Comparison of ENCODE assay signal across 8 cellular contexts in the genomic region with DNA sequence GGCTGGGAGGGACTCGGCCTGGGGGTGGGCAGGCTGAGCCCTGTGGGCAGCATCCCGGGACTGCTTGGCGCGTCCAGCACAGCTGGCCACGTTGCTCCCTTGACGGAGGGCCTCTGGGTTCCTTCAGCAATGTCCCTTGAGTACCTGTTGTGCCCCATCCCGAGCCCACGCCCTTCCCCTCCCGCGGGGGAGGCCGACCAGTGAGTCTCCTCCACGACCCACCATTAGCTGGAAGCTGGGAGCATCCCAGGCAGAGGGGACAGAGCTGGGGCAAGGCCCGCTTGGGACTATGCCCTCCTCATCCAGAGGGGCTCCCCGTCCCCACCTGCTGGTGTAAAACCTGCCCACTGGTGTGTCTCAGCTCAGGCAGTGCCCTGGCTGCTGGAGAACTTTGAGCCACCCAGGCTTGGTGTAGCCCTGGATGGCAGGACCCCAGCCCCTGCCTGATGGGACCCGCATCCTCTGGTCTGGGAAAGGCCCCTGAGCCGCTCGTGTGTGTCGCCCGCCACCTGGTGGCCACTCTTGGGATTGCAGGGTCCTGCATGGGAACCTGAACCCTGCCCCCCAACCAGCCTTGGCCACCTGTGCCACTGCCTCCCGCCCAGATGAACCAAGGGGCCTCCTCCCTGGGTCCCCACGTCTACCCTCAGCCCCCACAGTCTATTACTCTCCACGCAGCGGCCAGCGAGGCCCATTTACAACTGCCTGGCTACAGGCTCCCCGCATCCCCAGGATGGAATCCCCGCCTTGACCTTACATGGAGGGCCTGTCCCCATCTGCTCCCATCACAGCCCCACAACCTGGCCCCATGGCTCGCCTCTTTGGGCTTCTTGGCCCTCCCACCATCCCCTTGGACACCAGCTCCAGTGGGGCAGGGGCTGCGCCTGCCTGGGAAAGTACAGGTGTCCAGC. TPM values are rescaled to one million over a fixed set of nuclear protein-coding genes. Genes with fewer than 3 reads are reported as not detected.
DNase-seq lines count a peak whose midpoint lies in the region; ATAC-seq and TF ChIP-seq lines count a peak whose summit lies in the region.

No MANE protein-coding gene starts in this region.

- intact Hi-C loops in left colon (cut with DNase I, micrococcal nuclease): loop anchor here (5.0 kb wide), 1 partner anchor 38 kb away; no protein-coding TSS in a partner anchor

- peak; percentile 97 for TF ChIP-seq CTCF in GM12864 (IDR thresholded peaks at IDR 0.05; ENCODE audit: low read depth, low read length, missing control alignments)
- TF ChIP-seq CTCF in cardiac fibroblast (IDR thresholded peaks at IDR 0.05; ENCODE audit: low read depth, low read length): peak; percentile 97

- peak; percentile 13 for DNase-seq in GM12864 (ENCODE audit: low read depth)
- DNase-seq in NCI-H1048 (lab: John Stamatoyannopoulos, UW): peak; percentile 24
- peak; percentile 81 to 82 for DNase-seq in activated CD4-positive, alpha-beta T cell treated with anti-CD3 and anti-CD28 coated beads for 24 hours (ENCODE audit: low read depth in 2 of 2)
- peak; percentile 56 to 63 for DNase-seq in cardiac fibroblast (ENCODE audit: low read depth in 2 of 2)
- DNase-seq in left colon: peak in 1 of 2 donors; percentile 90
- DNase-seq in stimulated activated CD4-positive, alpha-beta T cell treated with anti-CD3 and anti-CD28 coated beads, Interleukin-4, amount 100 ng/mL, for 4 hours: peak; percentile 69 to 86
- no peak for DNase-seq in NCI-H526 treated with DMSO at 0.1 percent for 48 hours (lab: John Stamatoyannopoulos, UW)

- H3K4me3 ChIP-seq in GM12864 (ENCODE audit: low read depth, low read length): no peak overlapping the region
- no peak overlapping the region for H3K4me3 ChIP-seq in cardiac fibroblast (replicated peaks in 1 of 2; ENCODE audit: low read depth in 2 of 2, low read length in 2 of 2)

- ATAC-seq in left colon: peak; percentile 49
- ATAC-seq in HG02885 (IDR thresholded peaks at IDR 0.05; ENCODE audit: poor library complexity, unreplicated experiment): no peak

RNA-seq across cellular contexts. Expression of gene ARHGAP8, which starts 16.6 kb away (rescaled TPM):
- total RNA-seq in left colon: 10 to 100 TPM; 35.3 to 57.3 TPM

RNA-seq across cellular contexts. Expression of gene PRR5, which starts 33.8 kb away (rescaled TPM):
- total RNA-seq in left colon: 10 to 100 TPM; 27.8 to 32.5 TPM
